8 cellular contexts compared by ENCODE assay signal in genomic region chr17:50550661-50551432, GRCh38.
DNase-seq lines count a peak whose midpoint lies in the region; ATAC-seq and TF ChIP-seq lines count a peak whose summit lies in the region.

No MANE protein-coding gene starts in this region.

- ATAC-seq in GM21381 (IDR thresholded peaks at IDR 0.05; ENCODE audit: unreplicated experiment) (no peak), GM19467 (IDR thresholded peaks at IDR 0.05; ENCODE audit: unreplicated experiment) (no peak), GM21528 (IDR thresholded peaks at IDR 0.05; ENCODE audit: low FRiP score, unreplicated experiment) (no peak)

- peak; percentile 87 for TF ChIP-seq CTCF in fibroblast of mammary gland (conservative IDR thresholded peaks at IDR 0.05; ENCODE audit: control insufficient read depth, insufficient read depth, low read depth, low read length)

- no peak overlapping the region for H3K4me3 ChIP-seq in fibroblast of mammary gland (ENCODE audit: control insufficient read depth, low read depth, low read length)

- DNase-seq in COLO829 (ENCODE audit: low spot score): peak; percentile 43
- peak; percentile 97 for DNase-seq in HuH-7 (ENCODE audit: low spot score)
- peak; percentile 60 for DNase-seq in SHP77 treated with DMSO at 0.1 percent for 48 hours (lab: John Stamatoyannopoulos, UW)
- DNase-seq in fibroblast of mammary gland (ENCODE audit: low read depth): peak; percentile 92
- DNase-seq in non-pigmented ciliary epithelial cell (ENCODE audit: low read depth): peak; percentile 46

Comparison
In these comparisons a context has a peak if more than half of its experiments do, and no peak if none do; other contexts are left out.
1. DNase-seq: peak in every context shown above with its lines; median percentile 97 in HuH-7; 92 in fibroblast of mammary gland; 60 in SHP77 treated with DMSO at 0.1 percent for 48 hours; 46 in non-pigmented ciliary epithelial cell; 43 in COLO829.